In the genomic region with DNA sequence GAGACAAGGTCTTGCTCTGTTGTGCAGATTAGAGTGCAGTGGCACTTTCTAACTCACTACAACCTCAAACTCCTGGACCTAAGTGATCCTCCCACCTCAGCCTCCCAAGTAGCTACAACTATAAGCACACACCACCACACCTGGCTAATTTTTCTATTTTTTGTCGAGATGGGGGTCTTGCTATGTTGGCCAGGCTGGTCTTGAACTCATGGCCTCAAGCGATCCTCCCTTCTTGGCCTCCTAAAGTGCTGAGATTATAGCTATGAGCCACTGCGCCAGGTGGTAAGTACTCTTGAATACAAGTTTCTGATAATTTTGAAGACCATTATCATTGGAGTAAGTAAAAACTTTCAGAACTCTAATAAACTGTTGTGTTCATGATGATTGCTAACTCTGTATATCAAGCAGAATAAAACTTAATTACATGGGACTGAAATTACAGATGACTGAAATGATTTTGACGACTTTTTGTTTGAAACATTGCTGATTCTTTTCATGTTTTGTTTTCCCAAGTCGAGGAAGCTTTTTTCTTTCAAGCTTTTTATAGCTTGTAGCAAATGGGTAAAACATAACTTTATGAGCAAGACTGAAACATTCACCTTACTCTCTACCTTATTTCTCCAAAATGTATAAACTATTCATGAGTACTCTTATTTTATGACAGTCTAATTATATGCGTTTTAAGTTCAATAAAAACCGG, we compare ENCODE assay signal across 19 cellular contexts.
"Had no signal": no experiment of that assay in that cellular context is flagged by ENCODE, and none has a peak within 500 bp of the region (broad histone marks: within the 10 kb centered on the region; RNA-seq: fewer than 3 reads in every experiment).

No MANE protein-coding gene starts in this region.

- H3K27me3 Mint-ChIP-seq: naive thymus-derived CD4-positive, alpha-beta T cell; type B pancreatic cell had no signal

- H3K36me3 ChIP-seq: colonic mucosa, thoracic aorta, uterus had no signal

- H3K27ac ChIP-seq: heart left ventricle, stomach, thoracic aorta, uterus had no signal

- H3K9me3 ChIP-seq: colonic mucosa, heart left ventricle, stomach, thoracic aorta, uterus had no signal

- H3K4me1 ChIP-seq: uterus had no signal

- DNase-seq: colonic mucosa; dermis blood vessel endothelial cell; endodermal cell; heart left ventricle; hypothalamus; kidney glomerular epithelial cell; mesendoderm; naive thymus-derived CD4-positive, alpha-beta T cell; nephron progenitor cell; small intestine; stimulated activated CD4-positive, alpha-beta T cell treated with anti-CD3 and anti-CD28 coated beads, Interleukin-12 subunit alpha, Interleukin-12 subunit beta, amount 100 ng/mL, for 4 hours; stimulated activated naive CD4-positive, alpha-beta T cell; stomach; substantia nigra; uterus had no signal

- H3K4me1 Mint-ChIP-seq: nephron progenitor cell had no signal

- H3K9me3 Mint-ChIP-seq: endodermal cell; naive thymus-derived CD4-positive, alpha-beta T cell; type B pancreatic cell had no signal

- H3K4me3 ChIP-seq: colonic mucosa, heart left ventricle, stomach, thoracic aorta, uterus had no signal

- H3K4me3 Mint-ChIP-seq: endodermal cell; naive thymus-derived CD4-positive, alpha-beta T cell; nephron progenitor cell; type B pancreatic cell had no signal

- FAIRE-seq: frontal cortex, islet of Langerhans, small intestine had no signal

- ATAC-seq: heart left ventricle; naive thymus-derived CD4-positive, alpha-beta T cell had no signal

- H3K27ac Mint-ChIP-seq: endodermal cell; naive thymus-derived CD4-positive, alpha-beta T cell; nephron progenitor cell; type B pancreatic cell had no signal

- H3K27me3 ChIP-seq: colonic mucosa, heart left ventricle, stomach, uterus had no signal
